Comparison of ENCODE assay signal across 1 cellular context in the genomic region with DNA sequence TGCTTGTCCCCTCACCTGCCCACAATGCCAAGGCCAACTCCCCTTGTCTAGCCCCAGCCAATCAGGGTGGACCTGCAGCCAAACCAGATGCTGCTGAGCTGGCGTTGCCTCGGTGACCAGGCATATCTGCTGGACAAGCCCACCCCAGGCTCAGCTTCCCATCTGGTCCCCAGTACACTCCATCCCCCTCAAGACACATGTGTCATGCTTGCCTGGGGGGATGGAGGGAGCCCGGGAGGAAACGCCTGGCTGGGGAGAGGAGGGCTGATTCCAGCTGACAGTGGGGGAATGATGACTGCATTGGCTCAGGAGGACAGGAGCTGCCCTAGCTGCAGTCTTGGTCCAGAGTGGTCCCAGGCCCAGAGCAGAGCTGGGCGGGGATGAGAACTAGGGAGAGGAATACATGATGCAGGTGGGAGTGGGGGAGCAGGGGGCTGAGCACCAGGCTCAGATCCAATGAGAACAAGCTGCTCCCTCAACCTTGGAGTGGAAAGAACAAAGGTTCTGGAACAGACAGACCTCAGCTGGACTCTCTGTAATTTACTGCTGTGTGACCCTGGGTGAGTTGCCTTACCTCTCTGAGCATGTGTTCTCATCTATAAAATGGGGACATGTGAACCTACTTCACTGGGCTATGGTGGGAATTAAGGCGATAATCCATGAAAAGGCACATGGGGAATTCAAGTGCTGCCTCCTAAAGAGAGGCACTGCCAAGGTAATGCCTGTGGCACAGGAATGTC.
TF ChIP-seq lines count a peak whose summit lies in the region.

No MANE protein-coding gene starts in this region.

TF ChIP-seq in endothelial cell of umbilical vein, 7 proteins besides CTCF, POLR2A, EP300 and RAD21:
- TF ChIP-seq FOS (IDR thresholded peaks at IDR 0.05; ENCODE audit: borderline replicate concordance, insufficient read depth, low read length) (no peak), POLR2AphosphoS5 (IDR thresholded peaks at IDR 0.05; ENCODE audit: insufficient read depth, low read depth, low read length) (no peak), JUN (IDR thresholded peaks at IDR 0.05; ENCODE audit: borderline replicate concordance, insufficient read depth, insufficient read length, low read depth) (no peak), GATA2 (IDR thresholded peaks at IDR 0.05; ENCODE audit: insufficient read depth, insufficient read length, low read depth, low read length) (no peak), EZH2 (IDR thresholded peaks at IDR 0.05; ENCODE audit: borderline replicate concordance, low read depth, low read length, severe bottlenecking) (no peak), MYC (IDR thresholded peaks at IDR 0.05; ENCODE audit: low read depth, low read length) (no peak)
- TF ChIP-seq, protein P1, sequence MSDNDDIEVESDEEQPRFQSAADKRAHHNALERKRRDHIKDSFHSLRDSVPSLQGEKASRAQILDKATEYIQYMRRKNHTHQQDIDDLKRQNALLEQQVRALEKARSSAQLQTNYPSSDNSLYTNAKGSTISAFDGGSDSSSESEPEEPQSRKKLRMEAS (IDR thresholded peaks at IDR 0.05; ENCODE audit: insufficient read depth, insufficient read length): no peak
TF ChIP-seq in endothelial cell of umbilical vein: peak in this region for 0.
